Comparison of ENCODE assay signal across 8 cellular contexts in genomic region chr17:41812176-41813038, GRCh38. TPM values are rescaled to one million over a fixed set of nuclear protein-coding genes. Genes with fewer than 3 reads are reported as not detected.
A peak's percentile ranks its signal among the peaks of the same experiment; 100 is the strongest.
DNase-seq lines count a peak whose midpoint lies in the region; ATAC-seq and TF ChIP-seq lines count a peak whose summit lies in the region.

FKBP10 (plus strand) TSS chr17:41813004; CDS start chr17:41813035, 31 bp downstream.

- POLR2A ChIA-PET in PC-3 (lab: Charles Lee; ENCODE audit: unreplicated experiment), result interaction anchor here (0.5 kb wide), 1 partner anchor 95 kb away, joined by 3 read pairs; no protein-coding TSS in a partner anchor

- H3K79me2 ChIP-seq in PC-3 (ENCODE audit: low read length) (peaks cover 49% of the 10 kb centered on the region), neural progenitor cell (ENCODE audit: low read depth) (peaks cover 68% of the 10 kb centered on the region)

- ATAC-seq in HG02798 (IDR thresholded peaks at IDR 0.05; ENCODE audit: poor library complexity, unreplicated experiment) (peak; percentile 7), PC-3 (peak; percentile 41), upper lobe of right lung (peak; percentile 12)

- H3K27ac Mint-ChIP-seq in Calu3 (ENCODE audit: unreplicated experiment) (peak within 1 kb of the TSS; percentile 72), neural progenitor cell (peak within 1 kb of the TSS; percentile 97)
- H3K27ac Mint-ChIP-seq in activated naive CD8-positive, alpha-beta T cell, result no peak within 1 kb of the TSS

- H3K4me1 ChIP-seq in PC-3 (ENCODE audit: insufficient read depth, low read length), result peaks cover 27% of the 10 kb centered on the region
- peaks cover 24% of the 10 kb centered on the region for H3K4me1 ChIP-seq in neural progenitor cell
- peaks cover 25% of the 10 kb centered on the region for H3K4me1 ChIP-seq in upper lobe of right lung

- H3K9ac ChIP-seq in PC-3 (ENCODE audit: low read length) (peak within 1 kb of the TSS; percentile 83), neural progenitor cell (peak within 1 kb of the TSS; percentile 72)

- H3F3A ChIP-seq in PC-3 (ENCODE audit: low read length, unreplicated experiment), result no peaks in the 10 kb centered on the region
- H3F3A ChIP-seq in neural progenitor cell (ENCODE audit: low read depth), result peaks cover 20% of the 10 kb centered on the region

- H3K9me3 Mint-ChIP-seq in Calu3 (ENCODE audit: low read depth, unreplicated experiment), result no peaks in the 10 kb centered on the region
- no peaks in the 10 kb centered on the region for H3K9me3 Mint-ChIP-seq in activated naive CD8-positive, alpha-beta T cell (ENCODE audit: low read depth)
- H3K9me3 Mint-ChIP-seq in neural progenitor cell, result no peaks in the 10 kb centered on the region

- H3K4me3 Mint-ChIP-seq in Calu3 (ENCODE audit: low read depth, unreplicated experiment) (peak within 1 kb of the TSS; percentile 86), neural progenitor cell (peak within 1 kb of the TSS; percentile 95)
- peak within 1 kb of the TSS; percentile 89 for H3K4me3 Mint-ChIP-seq in activated naive CD8-positive, alpha-beta T cell

- peaks cover 27% of the 10 kb centered on the region for H3K4me1 Mint-ChIP-seq in Calu3 (ENCODE audit: low read depth, unreplicated experiment)
- H3K4me1 Mint-ChIP-seq in activated naive CD8-positive, alpha-beta T cell (ENCODE audit: low read depth), result peaks cover 23% of the 10 kb centered on the region
- H3K4me1 Mint-ChIP-seq in neural progenitor cell, result peaks cover 28% of the 10 kb centered on the region

- H3K4me2 ChIP-seq in PC-3 (ENCODE audit: low read length), result peak within 1 kb of the TSS; percentile 99
- H3K4me2 ChIP-seq in neural progenitor cell, result peak within 1 kb of the TSS; percentile 97

- H3K36me3 Mint-ChIP-seq in Calu3 (ENCODE audit: insufficient read depth, unreplicated experiment), result peaks cover 37% of the 10 kb centered on the region
- H3K36me3 Mint-ChIP-seq in activated naive CD8-positive, alpha-beta T cell, result peaks cover 3% of the 10 kb centered on the region
- peaks cover 22% of the 10 kb centered on the region for H3K36me3 Mint-ChIP-seq in neural progenitor cell

- H3K27me3 ChIP-seq in PC-3 (ENCODE audit: low read length), result no peaks in the 10 kb centered on the region
- no peaks in the 10 kb centered on the region for H3K27me3 ChIP-seq in neural progenitor cell
- no peaks in the 10 kb centered on the region for H3K27me3 ChIP-seq in upper lobe of right lung

- H3K27me3 Mint-ChIP-seq in Calu3 (ENCODE audit: unreplicated experiment) (no peaks in the 10 kb centered on the region), neural progenitor cell (ENCODE audit: insufficient read depth, low read depth) (peaks cover 9% of the 10 kb centered on the region)
- H3K27me3 Mint-ChIP-seq in activated naive CD8-positive, alpha-beta T cell, result no peaks in the 10 kb centered on the region

- peak within 1 kb of the TSS; percentile 88 for H2AFZ ChIP-seq in PC-3 (ENCODE audit: low read length)
- peak within 1 kb of the TSS; percentile 98 for H2AFZ ChIP-seq in neural progenitor cell (replicated peaks)

- no peaks in the 10 kb centered on the region for H3K9me3 ChIP-seq in PC-3 (ENCODE audit: low read length)
- H3K9me3 ChIP-seq in neural progenitor cell (ENCODE audit: low read depth), result no peaks in the 10 kb centered on the region
- H3K9me3 ChIP-seq in upper lobe of right lung, result no peaks in the 10 kb centered on the region

- DNase-seq in Calu3 (peak; percentile 69), PC-3 (peak; percentile 68), glomerular endothelial cell (ENCODE audit: extremely low read depth, low read depth, low spot score) (no peak), neural progenitor cell (ENCODE audit: low spot score) (peak; percentile 95), upper lobe of right lung (peak; percentile 73), MV-4-11 (lab: John Stamatoyannopoulos, UW) (no peak)

- H3K36me3 ChIP-seq in PC-3 (ENCODE audit: low read depth, low read length) (no peaks in the 10 kb centered on the region), neural progenitor cell (no peaks in the 10 kb centered on the region), upper lobe of right lung (no peaks in the 10 kb centered on the region)

- H3K27ac ChIP-seq in PC-3 (ENCODE audit: low read length), result peak within 1 kb of the TSS; percentile 65
- H3K27ac ChIP-seq in neural progenitor cell, result peak within 1 kb of the TSS; percentile 26
- H3K27ac ChIP-seq in upper lobe of right lung, result peak within 1 kb of the TSS; percentile 72

- CTCF ChIA-PET in Calu3 (lab: Charles Lee) (interaction anchor here (0.7 to 2.2 kb wide), 10 partner anchors 11 to 147 kb away, joined by 3 to 13 read pairs (median 4); partner anchors contain the start of genes ACLY and JUP), PC-3 (lab: Charles Lee) (no interaction called here)

- H3K9me2 ChIP-seq in PC-3 (replicated peaks; ENCODE audit: low read length), result no peaks in the 10 kb centered on the region

- H4K20me1 ChIP-seq in PC-3 (ENCODE audit: low read length) (no peaks in the 10 kb centered on the region), neural progenitor cell (ENCODE audit: low read depth) (peaks cover 13% of the 10 kb centered on the region)

- TF ChIP-seq CTCF in Calu3 (IDR thresholded peaks at IDR 0.05; ENCODE audit: unreplicated experiment) (no peak), PC-3 (conservative IDR thresholded peaks at IDR 0.05; ENCODE audit: low read depth, low read length) (no peak), neural progenitor cell (IDR thresholded peaks at IDR 0.05) (no peak), upper lobe of right lung (IDR thresholded peaks at IDR 0.05) (no peak)

- no TSS peak for BruUV-seq in Calu3 (replicated peaks; lab: Mats Ljungman, UMichigan)
- BruUV-seq in PC-3 (replicated peaks; lab: Mats Ljungman, UMichigan), result no TSS peak

- peak within 1 kb of the TSS; percentile 85 for H3K4me3 ChIP-seq in PC-3 (ENCODE audit: low read length)
- H3K4me3 ChIP-seq in neural progenitor cell, result peak within 1 kb of the TSS; percentile 85
- peak within 1 kb of the TSS; percentile 69 for H3K4me3 ChIP-seq in upper lobe of right lung

- intact Hi-C loops in Calu3 (cut with micrococcal nuclease; ENCODE audit: unreplicated experiment), result no loop called here
- intact Hi-C loops in PC-3 (cut with micrococcal nuclease), result no loop called here
- intact Hi-C loops in upper lobe of right lung (cut with DNase I), result no loop called here

RNA-seq across cellular contexts. Expression of gene FKBP10, which starts in this region (rescaled TPM):
- total RNA-seq in Calu3 (2022) (0.92 and 3.6 TPM in 2 replicates), PC-3 (2014; rRNA removed) (63.4 and 69.8 TPM in 2 replicates), glomerular endothelial cell (230 and 241 TPM in 2 replicates), neural progenitor cell (ENCODE audit: low replicate concordance) (108 and 231 TPM in 2 replicates), upper lobe of right lung (34.5 TPM)

Comparison
In these comparisons a context has a peak if more than half of its experiments do, and no peak if none do; other contexts are left out.
1. DNase-seq: peak in Calu3 (single experiment), PC-3 (single experiment), neural progenitor cell (single experiment) and upper lobe of right lung (single experiment); none in glomerular endothelial cell (single experiment) and MV-4-11 (single experiment).
2. Peak in every context shown above with its lines, with median percentiles within 50 percentile points of each other: H3K4me3 Mint-ChIP-seq, ATAC-seq, H3K27ac ChIP-seq and H3K4me3 ChIP-seq.